Comparison of ENCODE assay signal across 1 cellular context in genomic region chr2:42567806-42568429, GRCh38.
TF ChIP-seq lines count a peak whose summit lies in the region.

No MANE protein-coding gene starts in this region.

TF ChIP-seq in HepG2, 621 proteins besides CTCF, POLR2A, EP300 and RAD21 (continued from another document and continues in another):
- 0 out of 2 replicates have a peak, but pooled peaks have one; percentile 53 for TF ChIP-seq SNAPC4 (CRISPR knock-in tag; IDR thresholded peaks at IDR 0.05)
- 0 out of 2 replicates have a peak, but pooled peaks have one; percentile 20 for TF ChIP-seq NR2F6 (IDR thresholded peaks at IDR 0.05)
- no peak for TF ChIP-seq NR2F6 (CRISPR knock-in tag; IDR thresholded peaks at IDR 0.05)
- TF ChIP-seq ZNF7 (CRISPR knock-in tag; IDR thresholded peaks at IDR 0.05), result peak; percentile 92
- TF ChIP-seq SMARCE1 (IDR thresholded peaks at IDR 0.05; ENCODE audit: borderline replicate concordance), result no peak
- TF ChIP-seq SOX6 (IDR thresholded peaks at IDR 0.05), result no peak
- TF ChIP-seq SOX6 (CRISPR knock-in tag; IDR thresholded peaks at IDR 0.05), result peak; percentile 44
- TF ChIP-seq HBP1 (CRISPR knock-in tag; IDR thresholded peaks at IDR 0.05; ENCODE audit: low read depth), result 0 out of 2 replicates have a peak, but pooled peaks have one; percentile 37
- no peak for TF ChIP-seq CREB1 (IDR thresholded peaks at IDR 0.05)
- no peak for TF ChIP-seq CREB1 (CRISPR knock-in tag; IDR thresholded peaks at IDR 0.05)
- TF ChIP-seq FOXP4 (CRISPR knock-in tag; IDR thresholded peaks at IDR 0.05), result no peak
- no peak for TF ChIP-seq MYPOP (CRISPR knock-in tag; IDR thresholded peaks at IDR 0.05)
- peak; percentile 28; the same call in 1 of the 2 replicates for TF ChIP-seq TOPORS (CRISPR knock-in tag; IDR thresholded peaks at IDR 0.05)
- peak; percentile 9; the same call in 1 of the 2 replicates for TF ChIP-seq ZNF768 (CRISPR knock-in tag; IDR thresholded peaks at IDR 0.05)
- no peak for TF ChIP-seq MNT (IDR thresholded peaks at IDR 0.05)
- no peak for TF ChIP-seq U2AF2 (IDR thresholded peaks at IDR 0.05; ENCODE audit: low read depth, low read length)
- TF ChIP-seq NFKBIZ (CRISPR knock-in tag; IDR thresholded peaks at IDR 0.05), result 0 out of 2 replicates have a peak, but pooled peaks have one; percentile 23
- TF ChIP-seq GLMP (CRISPR knock-in tag; IDR thresholded peaks at IDR 0.05; ENCODE audit: borderline replicate concordance), result no peak
- TF ChIP-seq FOXC1 (CRISPR knock-in tag; IDR thresholded peaks at IDR 0.05; ENCODE audit: borderline replicate concordance), result peak; percentile 80
- no peak for TF ChIP-seq ZNF256 (CRISPR knock-in tag; conservative IDR thresholded peaks at IDR 0.05)
- TF ChIP-seq MXI1 (IDR thresholded peaks at IDR 0.05; ENCODE audit: borderline replicate concordance, low read depth, low read length), result peak; percentile 34; the same call in 1 of the 3 replicates
- TF ChIP-seq ZNF350 (CRISPR knock-in tag; IDR thresholded peaks at IDR 0.05; ENCODE audit: borderline replicate concordance, low read depth), result peak; percentile 66; the same call in 1 of the 2 replicates
- 0 out of 2 replicates have a peak, but pooled peaks have one; percentile 19 for TF ChIP-seq ZIK1 (CRISPR knock-in tag; IDR thresholded peaks at IDR 0.05; ENCODE audit: borderline replicate concordance, low read depth)
- TF ChIP-seq CAMTA2 (CRISPR knock-in tag; IDR thresholded peaks at IDR 0.05; ENCODE audit: borderline replicate concordance), result peak; percentile 50; the same call in 1 of the 2 replicates
- TF ChIP-seq MXD1 (CRISPR knock-in tag; IDR thresholded peaks at IDR 0.05), result 0 out of 2 replicates have a peak, but pooled peaks have one; percentile 8
- peak; percentile 75 for TF ChIP-seq PHF8 (CRISPR knock-in tag; IDR thresholded peaks at IDR 0.05)
- TF ChIP-seq KDM2A (CRISPR knock-in tag; IDR thresholded peaks at IDR 0.05; ENCODE audit: borderline replicate concordance, low read depth), result peak; percentile 54
- TF ChIP-seq ZNF407 (CRISPR knock-in tag; IDR thresholded peaks at IDR 0.05; ENCODE audit: not compliant biosample characterization), result peak; percentile 28
- peak; percentile 65; the same call in 1 of the 2 replicates for TF ChIP-seq SRY (CRISPR knock-in tag; IDR thresholded peaks at IDR 0.05)
- TF ChIP-seq SNAPC2 (CRISPR knock-in tag; IDR thresholded peaks at IDR 0.05), result 0 out of 2 replicates have a peak, but pooled peaks have one; percentile 59
- TF ChIP-seq MEIS2 (CRISPR knock-in tag; IDR thresholded peaks at IDR 0.05), result 0 out of 2 replicates have a peak, but pooled peaks have one; percentile 45
- TF ChIP-seq ZC3H13 (CRISPR knock-in tag; IDR thresholded peaks at IDR 0.05), result 0 out of 2 replicates have a peak, but pooled peaks have one; percentile 2
- TF ChIP-seq ZNF276 (CRISPR knock-in tag; IDR thresholded peaks at IDR 0.05; ENCODE audit: low read depth), result 0 out of 2 replicates have a peak, but pooled peaks have one; percentile 44
